In the genomic region with DNA sequence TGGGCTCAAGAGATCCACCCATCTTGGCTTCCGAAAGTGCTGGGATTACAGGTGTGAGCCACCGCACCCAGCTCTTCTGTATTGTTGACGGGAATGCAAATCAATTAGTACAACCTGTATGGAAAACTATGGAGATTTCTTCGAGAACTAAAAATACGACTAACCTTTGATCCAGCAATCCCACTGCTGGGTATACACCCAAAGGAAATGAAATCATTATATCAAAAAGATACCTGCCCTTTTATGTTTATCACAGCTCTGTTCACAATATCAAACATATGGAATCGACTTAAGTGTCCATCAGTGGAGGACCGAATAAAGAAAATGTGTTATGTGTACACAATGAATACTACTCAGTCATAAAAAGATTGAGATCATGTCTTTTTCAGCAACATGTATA, we compare ENCODE assay signal across 27 cellular contexts.
"Had no signal": no experiment of that assay in that cellular context is flagged by ENCODE, and none has a peak within 500 bp of the region (broad histone marks: within the 10 kb centered on the region; RNA-seq: fewer than 3 reads in every experiment).

No MANE protein-coding gene starts in this region.

- FAIRE-seq: urothelium cell line had no signal

- DNase-seq: stimulated activated CD4-positive, alpha-beta T cell treated with anti-CD3 and anti-CD28 coated beads, Interleukin-2, amount 100 ng/mL, for 48 hours; stimulated activated CD4-positive, alpha-beta T cell treated with anti-CD3 and anti-CD28 coated beads, Interleukin-4, amount 100 ng/mL, for 1 hour; stimulated activated CD4-positive, alpha-beta T cell treated with anti-CD3 and anti-CD28 coated beads, Interleukin-4, amount 100 ng/mL, for 24 hours; stimulated activated CD4-positive, alpha-beta T cell treated with anti-CD3 and anti-CD28 coated beads, Interleukin-4, amount 100 ng/mL, for 4 hours; stimulated activated CD8-positive, alpha-beta memory T cell treated with anti-CD3 and anti-CD28 coated beads, Interleukin-4, amount 100 ng/mL, for 48 hours; stimulated activated naive B cell treated with anti-CD40 and anti-IgM and Interleukin-4, amounts not matched to agents 10 μg/mL and 1 μg/mL and 100 μg/mL, for 72 hours; stimulated activated naive CD4-positive, alpha-beta T cell; stimulated activated naive CD4-positive, alpha-beta T cell treated with Interleukin-2 at 50 U/mL for 16 hours; stimulated activated naive CD8-positive, alpha-beta T cell treated with anti-CD3 and anti-CD28 coated beads, Interleukin-15, amount 100 ng/mL, for 72 hours; stimulated activated naive CD8-positive, alpha-beta T cell treated with anti-CD3 and anti-CD28 coated beads, Interleukin-15, Interleukin-2, amounts not matched to agents 100 U/mL and 50 U/mL, for 24 hours; stomach; substantia nigra; testis; thyroid gland; tibial artery; transverse colon; trophoblast cell; upper lobe of left lung; upper lobe of right lung; uterus had no signal

- H3K9me3 ChIP-seq: stomach, suprapubic skin, testis, thoracic aorta, thyroid gland, tibial artery, transverse colon, upper lobe of left lung, upper lobe of right lung, uterus, vagina had no signal

- H3K4me1 ChIP-seq: stomach, suprapubic skin, testis, thyroid gland, tibial artery, tibial nerve, transverse colon, upper lobe of left lung, upper lobe of right lung, uterus, vagina had no signal

- H3K27ac ChIP-seq: stomach, suprapubic skin, testis, thoracic aorta, thyroid gland, tibial artery, tibial nerve, transverse colon, upper lobe of left lung, upper lobe of right lung, uterus, vagina had no signal

- H3K36me3 ChIP-seq: stomach, suprapubic skin, thoracic aorta, thyroid gland, tibial artery, tibial nerve, transverse colon, upper lobe of left lung, upper lobe of right lung, uterus, vagina had no signal

- ATAC-seq: stimulated activated effector memory CD8-positive, alpha-beta T cell treated with anti-CD3 and anti-CD28 coated beads, Interleukin-12 subunit alpha, Interleukin-12 subunit beta, amount 100 ng/mL, for 72 hours; stimulated activated memory B cell treated with anti-CD40 and anti-IgM and Interleukin-4, amounts not matched to agents 10 μg/mL and 1 μg/mL and 100 μg/mL, for 72 hours; stimulated activated naive B cell treated with anti-CD40 and anti-IgM and Interleukin-4, amounts not matched to agents 10 μg/mL and 1 μg/mL and 100 μg/mL, for 72 hours; stimulated activated naive CD8-positive, alpha-beta T cell treated with anti-CD3 and anti-CD28 coated beads, Interleukin-15, amount 100 ng/mL, for 72 hours; stimulated activated naive CD8-positive, alpha-beta T cell treated with anti-CD3 and anti-CD28 coated beads, Interleukin-15, Interleukin-2, amounts not matched to agents 100 U/mL and 50 U/mL, for 24 hours; upper lobe of right lung had no signal

- H3K27me3 ChIP-seq: stomach, suprapubic skin, testis, thyroid gland, tibial artery, tibial nerve, transverse colon, upper lobe of left lung, upper lobe of right lung, uterus, vagina had no signal

- H3K4me3 ChIP-seq: stomach, suprapubic skin, testis, thoracic aorta, thyroid gland, tibial artery, tibial nerve, transverse colon, upper lobe of left lung, upper lobe of right lung, uterus, vagina had no signal
